ENCODE assay signal across 17 cellular contexts in the genomic region with DNA sequence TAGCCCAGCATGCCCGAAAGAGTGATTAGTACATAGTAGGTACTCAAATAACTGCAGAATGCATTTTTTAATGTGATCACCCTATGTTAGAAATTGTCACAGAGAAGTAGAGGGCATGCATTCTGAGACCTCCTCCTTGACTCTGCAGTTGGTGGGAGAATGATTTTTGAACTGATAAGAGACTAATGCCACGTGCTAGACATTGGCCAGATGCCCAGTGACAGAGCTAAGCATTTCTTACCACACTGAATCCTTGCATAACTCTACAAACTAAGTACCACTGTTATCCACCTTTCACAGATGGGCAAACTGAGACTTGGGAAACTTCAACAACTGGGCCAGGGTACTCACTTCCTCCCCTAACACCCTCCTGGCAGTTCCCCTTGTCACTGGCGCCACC. TPM values are rescaled to one million over a fixed set of nuclear protein-coding genes. Genes with fewer than 3 reads are reported as not detected.
DNase-seq lines count a peak whose midpoint lies in the region; ATAC-seq and TF ChIP-seq lines count a peak whose summit lies in the region.
"Had no signal": no experiment of that assay in that cellular context is flagged by ENCODE, and none has a peak within 500 bp of the region (broad histone marks: within the 10 kb centered on the region; RNA-seq: fewer than 3 reads in every experiment).

No MANE protein-coding gene starts in this region.

- no peak overlapping the region for H3K9ac ChIP-seq in IMR-90 (ENCODE audit: low read depth, low read length)
- H3K9ac ChIP-seq: parathyroid adenoma had no signal

- H3K36me3 Mint-ChIP-seq in activated CD8-positive, alpha-beta memory T cell treated with anti-CD3 and anti-CD28 coated beads, Interleukin-2, amount 10 ng/mL, durations not matched to agents 7 days and 5 days = no peaks in the 10 kb centered on the region

- H2BK15ac ChIP-seq in IMR-90 (ENCODE audit: low read depth, low read length) = no peak overlapping the region

- intact Hi-C loops in IMR-90 (cut with micrococcal nuclease) = no loop called here

- no peak overlapping the region for H3K18ac ChIP-seq in IMR-90 (ENCODE audit: low read depth, low read length)

- H3K14ac ChIP-seq in IMR-90 (replicated peaks; ENCODE audit: low read depth, low read length) = no peak overlapping the region

- no peak overlapping the region for H4K8ac ChIP-seq in IMR-90 (ENCODE audit: low read depth in 2 of 2, low read length in 2 of 2)

- no peak overlapping the region for H2BK5ac ChIP-seq in IMR-90 (ENCODE audit: low read depth, low read length, poor library complexity, severe bottlenecking)

- CTCF ChIA-PET in IMR-90 (lab: Yijun Ruan, JAX) = no interaction called here
- CTCF ChIA-PET in activated CD8-positive, alpha-beta memory T cell treated with anti-CD3 and anti-CD28 coated beads, Interleukin-2, amount 10 ng/mL, durations not matched to agents 7 days and 5 days (lab: Charles Lee) = no interaction called here

- no peak overlapping the region for H2BK20ac ChIP-seq in IMR-90 (ENCODE audit: low read depth, low read length)

- POLR2A ChIA-PET in IMR-90 (lab: Charles Lee; ENCODE audit: unreplicated experiment) = no interaction called here

- no peaks in the 10 kb centered on the region for H3K9me3 Mint-ChIP-seq in activated CD8-positive, alpha-beta memory T cell treated with anti-CD3 and anti-CD28 coated beads, Interleukin-2, amount 10 ng/mL, durations not matched to agents 7 days and 5 days (ENCODE audit: low read depth)
- H3K9me3 Mint-ChIP-seq: activated T-helper 2 cell treated with anti-CD3 and anti-CD28 coated beads, Interferon-gamma antibody, Interleukin-2, Interleukin-4, amounts not matched to agents 10 μg/mL and 5 μg/mL and 100 μg/mL, durations not matched to agents 14 hours and 24 hours and 36 hours had no signal

- no peak overlapping the region for H3K4ac ChIP-seq in IMR-90 (ENCODE audit: low read depth, low read length)

- TF ChIP-seq CTCF in IMR-90 (conservative IDR thresholded peaks at IDR 0.05; ENCODE audit: low read depth, low read length) = no peak
- TF ChIP-seq CTCF in VCaP (conservative IDR thresholded peaks at IDR 0.05) = no peak
- no peak for TF ChIP-seq CTCF in fibroblast of the aortic adventitia (IDR thresholded peaks at IDR 0.05; ENCODE audit: insufficient read depth, low read length)
- TF ChIP-seq CTCF in right atrium auricular region (IDR thresholded peaks at IDR 0.05) = no peak

- H3K4me3 ChIP-seq in IMR-90 (ENCODE audit: insufficient read depth, low read depth, low read length) = no peak overlapping the region
- H3K4me3 ChIP-seq in fibroblast of the aortic adventitia (ENCODE audit: low read depth, low read length) = no peak overlapping the region
- no peak overlapping the region for H3K4me3 ChIP-seq in right atrium auricular region
- H3K4me3 ChIP-seq: ascending aorta, gastrocnemius medialis, GM12878 had no signal

- no peak overlapping the region for H3K27ac Mint-ChIP-seq in activated CD8-positive, alpha-beta memory T cell treated with anti-CD3 and anti-CD28 coated beads, Interleukin-2, amount 10 ng/mL, durations not matched to agents 7 days and 5 days
- H3K27ac Mint-ChIP-seq: activated CD8-positive, alpha-beta T cell treated with anti-CD3 and anti-CD28 coated beads, Interleukin-2, amount 10 ng/mL, durations not matched to agents 7 days and 5 days; activated T-helper 2 cell treated with anti-CD3 and anti-CD28 coated beads, Interferon-gamma antibody, Interleukin-2, Interleukin-4, amounts not matched to agents 10 μg/mL and 5 μg/mL and 100 μg/mL, durations not matched to agents 14 hours and 24 hours and 36 hours had no signal

- no peaks in the 10 kb centered on the region for H3K9me3 ChIP-seq in IMR-90 (ENCODE audit: control insufficient read depth, insufficient read depth, low read length)
- H3K9me3 ChIP-seq in right atrium auricular region = no peaks in the 10 kb centered on the region
- H3K9me3 ChIP-seq: ascending aorta, BE2C, gastrocnemius medialis had no signal

- DNase-seq in Caki2 (ENCODE audit: low read depth) = peak; percentile 19
- peak; percentile 56 for DNase-seq in IMR-90
- DNase-seq in fibroblast of the aortic adventitia (ENCODE audit: low read depth) = peak; percentile 74
- no peak for DNase-seq in activated CD8-positive, alpha-beta memory T cell treated with anti-CD3 and anti-CD28 coated beads, Interleukin-2, amount 10 ng/mL, durations not matched to agents 7 days and 5 days
- no peak for DNase-seq in activated T-cell treated with anti-CD3 and anti-CD28 coated beads for 4 hours
- no peak for DNase-seq in right atrium auricular region (ENCODE audit: low spot score)
- DNase-seq: activated CD8-positive, alpha-beta T cell treated with anti-CD3 and anti-CD28 coated beads, Interleukin-2, amount 10 ng/mL, durations not matched to agents 7 days and 5 days; BE2C; gastrocnemius medialis; MM.1S; Right ventricle myocardium superior had no signal

- TF ChIP-seq RAD21 in IMR-90 (IDR thresholded peaks at IDR 0.05; ENCODE audit: low read length) = no peak

- no peak overlapping the region for H4K5ac ChIP-seq in IMR-90 (ENCODE audit: low read depth, low read length)

- no peaks in the 10 kb centered on the region for H3K4me1 Mint-ChIP-seq in activated CD8-positive, alpha-beta memory T cell treated with anti-CD3 and anti-CD28 coated beads, Interleukin-2, amount 10 ng/mL, durations not matched to agents 7 days and 5 days

- H3K9me1 ChIP-seq in IMR-90 (ENCODE audit: insufficient read depth, low read length) = no peaks in the 10 kb centered on the region

- H4K91ac ChIP-seq in IMR-90 (ENCODE audit: insufficient read depth, low read depth, low read length) = no peak overlapping the region

- WGBS in IMR-90 (ENCODE audit: extremely low coverage in 2 of 2, insufficient read length in 1 of 2), 2 experiments = 50% methylated on average over 2 of the region's 3 CpGs; no CpG with 5 or more reads in 1 of the 2 experiments

- ATAC-seq in IMR-90 (ENCODE audit: low read depth) = no peak; the same call in 1 of the 2 replicates
- ATAC-seq in activated CD8-positive, alpha-beta memory T cell treated with anti-CD3 and anti-CD28 coated beads, Interleukin-2, amount 10 ng/mL, durations not matched to agents 7 days and 5 days = no peak
- ATAC-seq in GM18502 (IDR thresholded peaks at IDR 0.05; ENCODE audit: poor library complexity, unreplicated experiment) = no peak
- ATAC-seq: activated CD8-positive, alpha-beta T cell treated with anti-CD3 and anti-CD28 coated beads, Interleukin-2, amount 10 ng/mL, durations not matched to agents 7 days and 5 days; gastrocnemius medialis; GM12878 had no signal

- in situ Hi-C loops in Caki2 (cut with HindIII; ENCODE audit: low pct_unique_long_range_greater_than_20kb, low sequenced_read_pairs) (no loop called here), IMR-90 (cut with MboI; ENCODE audit: low sequenced_read_pairs) (no loop called here)

- TF ChIP-seq POLR2A in IMR-90 (IDR thresholded peaks at IDR 0.05; ENCODE audit: low read depth, low read length) = no peak

- peaks cover 2% of the 10 kb centered on the region; the same call in 1 of the 2 replicates for H3K27me3 ChIP-seq in IMR-90 (ENCODE audit: control insufficient read depth, insufficient read depth, low read length)
- no peaks in the 10 kb centered on the region for H3K27me3 ChIP-seq in right atrium auricular region
- H3K27me3 ChIP-seq: ascending aorta, BE2C, gastrocnemius medialis had no signal

- H3K79me1 ChIP-seq in IMR-90 (ENCODE audit: low read depth in 1 of 2, low read length in 2 of 2) = no peaks in the 10 kb centered on the region

- H4K20me1 ChIP-seq in IMR-90 (ENCODE audit: insufficient read depth, low read length) = no peaks in the 10 kb centered on the region

- H3K4me1 ChIP-seq in IMR-90 (ENCODE audit: control insufficient read depth, insufficient read depth, low read length) = no peaks in the 10 kb centered on the region; the same call in 1 of the 2 replicates
- H3K4me1 ChIP-seq in right atrium auricular region = no peaks in the 10 kb centered on the region
- H3K4me1 ChIP-seq: ascending aorta, BE2C, gastrocnemius medialis had no signal

- H3K27me3 Mint-ChIP-seq in activated CD8-positive, alpha-beta memory T cell treated with anti-CD3 and anti-CD28 coated beads, Interleukin-2, amount 10 ng/mL, durations not matched to agents 7 days and 5 days = peaks cover 8% of the 10 kb centered on the region

- no peak overlapping the region for H2BK120ac ChIP-seq in IMR-90 (ENCODE audit: low read depth, low read length)

- no peak overlapping the region for H3K4me2 ChIP-seq in IMR-90 (ENCODE audit: low read depth, low read length)

- no peak overlapping the region for H3K56ac ChIP-seq in IMR-90 (ENCODE audit: extremely low read depth, insufficient read depth, low read length)

- dilution Hi-C loops in IMR-90 (cut with HindIII; ENCODE audit: low sequenced_read_pairs, unreplicated experiment) = no loop called here

- no peak overlapping the region for H3K4me3 Mint-ChIP-seq in activated CD8-positive, alpha-beta memory T cell treated with anti-CD3 and anti-CD28 coated beads, Interleukin-2, amount 10 ng/mL, durations not matched to agents 7 days and 5 days
- H3K4me3 Mint-ChIP-seq: activated CD8-positive, alpha-beta T cell treated with anti-CD3 and anti-CD28 coated beads, Interleukin-2, amount 10 ng/mL, durations not matched to agents 7 days and 5 days had no signal

- H3K36me3 ChIP-seq in IMR-90 (ENCODE audit: control insufficient read depth, insufficient read depth, low read length) (no peaks in the 10 kb centered on the region), right atrium auricular region (no peaks in the 10 kb centered on the region)
- H3K36me3 ChIP-seq: ascending aorta, BE2C, gastrocnemius medialis had no signal

- no TSS peak for BruUV-seq in IMR-90 (replicated peaks; lab: Mats Ljungman, UMichigan)

- no peak overlapping the region for H3K23ac ChIP-seq in IMR-90 (ENCODE audit: low read depth, low read length)

- H3K27ac ChIP-seq in IMR-90 (ENCODE audit: insufficient read depth, low read length) = no peak overlapping the region
- peak overlapping the region; percentile 23; the same call in 1 of the 2 replicates for H3K27ac ChIP-seq in VCaP
- H3K27ac ChIP-seq in right atrium auricular region = no peak overlapping the region
- H3K27ac ChIP-seq: ascending aorta, gastrocnemius medialis, parathyroid adenoma had no signal

- H2AK9ac ChIP-seq in IMR-90 (replicated peaks; ENCODE audit: low read depth, low read length, poor library complexity) = no peak overlapping the region

- no peak overlapping the region for H2AFZ ChIP-seq in IMR-90 (replicated peaks; ENCODE audit: low read length, poor library complexity)
- H2AFZ ChIP-seq: parathyroid adenoma had no signal

- no peak overlapping the region for H2AK5ac ChIP-seq in IMR-90 (ENCODE audit: low read depth, low read length)

RNA-seq across cellular contexts. Expression of a gene that starts 33.5 kb away (rescaled TPM):
- 0.43 and 1.0 TPM in 2 replicates for total RNA-seq in Caki2 (2014; rRNA removed; shearing (Covaris generic); ENCODE audit: low replicate concordance)
- under 0.01 TPM in 1 of 2 replicates, not detected in the other for total RNA-seq in IMR-90 (2012; rRNA removed)
- polyA plus RNA-seq in IMR-90 (2012; rRNA removed) = not detected in 2 replicates
- not detected in 2 replicates for polyA plus RNA-seq in IMR-90 (2012; cell fraction: cytosol; rRNA removed)
- polyA plus RNA-seq in IMR-90 (2012; cell fraction: nucleus; rRNA removed; ENCODE audit: low replicate concordance) = not detected in 2 replicates
- 0.09 TPM in 1 of 2 replicates, not detected in the other for total RNA-seq in fibroblast of the aortic adventitia (ENCODE audit: low replicate concordance)
- total RNA-seq in activated CD8-positive, alpha-beta memory T cell treated with anti-CD3 and anti-CD28 coated beads, Interleukin-2, amount 10 ng/mL, durations not matched to agents 7 days and 5 days = not detected
- total RNA-seq in right atrium auricular region = not detected
- total RNA-seq: activated CD8-positive, alpha-beta T cell treated with anti-CD3 and anti-CD28 coated beads, Interleukin-2, amount 10 ng/mL, durations not matched to agents 7 days and 5 days; activated T-helper 2 cell treated with anti-CD3 and anti-CD28 coated beads, Interferon-gamma antibody, Interleukin-2, Interleukin-4, amounts not matched to agents 10 μg/mL and 5 μg/mL and 100 μg/mL, durations not matched to agents 14 hours and 24 hours and 36 hours; ascending aorta; gastrocnemius medialis; Right ventricle myocardium superior had no signal

Comparison
In these comparisons a context has a peak if more than half of its experiments do, and no peak if none do; other contexts are left out.
1. DNase-seq: peak in Caki2 (single experiment), IMR-90 (single experiment) and fibroblast of the aortic adventitia (single experiment); none in activated CD8-positive, alpha-beta memory T cell treated with anti-CD3 and anti-CD28 coated beads, Interleukin-2, amount 10 ng/mL, durations not matched to agents 7 days and 5 days (single experiment), activated T-cell treated with anti-CD3 and anti-CD28 coated beads for 4 hours (single experiment) and right atrium auricular region (single experiment).